ENCODE assay signal across 8 cellular contexts in the genomic region with DNA sequence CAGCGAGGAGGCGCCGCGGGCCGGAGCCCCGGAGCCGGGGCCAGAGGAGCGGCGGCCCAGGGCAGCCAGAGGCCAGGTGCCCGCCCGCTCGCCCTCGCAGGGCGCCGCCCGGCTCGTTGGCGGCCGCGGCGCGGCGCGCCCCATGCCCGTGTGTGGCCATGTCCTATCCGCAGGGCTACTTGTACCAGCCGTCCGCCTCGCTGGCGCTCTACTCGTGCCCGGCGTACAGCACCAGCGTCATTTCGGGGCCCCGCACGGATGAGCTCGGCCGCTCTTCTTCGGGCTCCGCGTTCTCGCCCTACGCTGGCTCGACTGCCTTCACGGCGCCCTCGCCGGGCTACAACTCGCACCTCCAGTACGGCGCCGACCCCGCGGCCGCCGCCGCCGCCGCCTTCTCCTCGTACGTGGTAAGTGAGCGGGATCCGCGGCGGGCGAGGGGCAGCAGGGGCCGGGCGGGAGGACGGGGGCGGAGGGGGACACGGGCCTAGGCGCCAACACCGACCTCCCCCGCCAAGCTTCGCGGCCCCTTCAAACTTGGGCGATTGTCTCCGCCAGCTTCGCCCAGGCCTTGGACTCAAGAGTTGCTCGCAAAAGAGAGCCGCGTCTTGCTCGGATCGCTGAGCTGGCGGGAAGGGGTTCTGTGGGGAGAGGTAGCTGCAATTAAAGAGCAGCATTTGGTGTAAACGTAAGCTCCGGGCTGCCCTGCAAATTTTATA. TPM values are rescaled to one million over a fixed set of nuclear protein-coding genes. Genes with fewer than 3 reads are reported as not detected.
DNase-seq lines count a peak whose midpoint lies in the region; ATAC-seq, FAIRE-seq and TF ChIP-seq lines count a peak whose summit lies in the region.

No MANE protein-coding gene starts in this region.

- H3K4me1 ChIP-seq in BE2C (peaks cover 4% of the 10 kb centered on the region; the same call in 1 of the 2 replicates), esophagus (ENCODE audit: control insufficient read depth in 2 of 2, insufficient read depth in 2 of 2, low read length in 1 of 2) (no peaks in the 10 kb centered on the region), neutrophil (ENCODE audit: control insufficient read depth in 1 of 2, insufficient read depth in 1 of 2, low read depth in 1 of 2, low read length in 1 of 2) (peaks cover 31 to 44% of the 10 kb centered on the region in 2 experiments)

- 3 to 4% methylated on average over 67 to 88 of the region's 88 CpGs for WGBS in esophagus, 2 donors

- H3K36me3 ChIP-seq in BE2C (no peaks in the 10 kb centered on the region; the same call in 1 of the 2 replicates), esophagus (ENCODE audit: control insufficient read depth in 2 of 2, insufficient read depth in 2 of 2, low read length in 1 of 2) (peaks cover 0 to 5% of the 10 kb centered on the region in 2 donors), neutrophil (no peaks in the 10 kb centered on the region)

- DNase-seq in BE2C (peak; percentile 64), H54 (ENCODE audit: insufficient read length, low spot score) (peak; percentile 65), SW480 (ENCODE audit: low spot score) (peak; percentile 50), AG08395 (ENCODE audit: low spot score) (no peak)

- FAIRE-seq in H54 (lab: Jason Lieb, UNC) = no peak

- TF ChIP-seq CTCF in BE2C (IDR thresholded peaks at IDR 0.05; ENCODE audit: low read depth, low read length) = no peak
- TF ChIP-seq CTCF in neutrophil (IDR thresholded peaks at IDR 0.05) = no peak

- H3K9me3 ChIP-seq in BE2C (no peaks in the 10 kb centered on the region), esophagus (ENCODE audit: control insufficient read depth in 2 of 2, insufficient read depth in 1 of 2, low read depth in 1 of 2, low read length in 1 of 2) (peaks cover 0 to 2% of the 10 kb centered on the region in 2 donors), neutrophil (no peaks in the 10 kb centered on the region)

- TF ChIP-seq POLR2A in H54 (IDR thresholded peaks at IDR 0.05; ENCODE audit: low read depth, low read length) = no peak

- H3K4me3 ChIP-seq in BE2C (ENCODE audit: low read depth, low read length) (peak overlapping the region; percentile 84), esophagus (ENCODE audit: low read depth in 1 of 2, low read length in 2 of 2) (peak overlapping the region; percentile 88 to 97), neutrophil (ENCODE audit: low read depth in 1 of 2, low read length in 1 of 2) (peak overlapping the region; percentile 65 to 73)

- H3K27me3 ChIP-seq in BE2C (no peaks in the 10 kb centered on the region), esophagus (ENCODE audit: control insufficient read depth in 1 of 2, insufficient read depth in 2 of 2, low read length in 2 of 2) (peaks cover 0 to 12% of the 10 kb centered on the region in 2 donors), neutrophil (peaks cover 100% of the 10 kb centered on the region)

- H3K27ac ChIP-seq in esophagus (ENCODE audit: low read depth in 2 of 2, low read length in 1 of 2) = peak overlapping the region; percentile 93 to 95
- H3K27ac ChIP-seq in neutrophil = no peak overlapping the region

- ATAC-seq in GM21723 (IDR thresholded peaks at IDR 0.05; ENCODE audit: unreplicated experiment) (no peak), HG02610 (IDR thresholded peaks at IDR 0.05; ENCODE audit: unreplicated experiment) (no peak)

RNA-seq across cellular contexts. Expression of a gene that starts 0.5 kb away (rescaled TPM):
- 4.6 TPM for polyA plus RNA-seq in BE2C (2012; ENCODE audit: insufficient read depth, insufficient read length, low read depth)
- polyA plus RNA-seq in esophagus = 10 to 100 TPM in 1 of 2 donors, 1 to 10 TPM in 1; 8.9 to 19.6 TPM
